ENCODE assay signal across 8 cellular contexts in the genomic region with DNA sequence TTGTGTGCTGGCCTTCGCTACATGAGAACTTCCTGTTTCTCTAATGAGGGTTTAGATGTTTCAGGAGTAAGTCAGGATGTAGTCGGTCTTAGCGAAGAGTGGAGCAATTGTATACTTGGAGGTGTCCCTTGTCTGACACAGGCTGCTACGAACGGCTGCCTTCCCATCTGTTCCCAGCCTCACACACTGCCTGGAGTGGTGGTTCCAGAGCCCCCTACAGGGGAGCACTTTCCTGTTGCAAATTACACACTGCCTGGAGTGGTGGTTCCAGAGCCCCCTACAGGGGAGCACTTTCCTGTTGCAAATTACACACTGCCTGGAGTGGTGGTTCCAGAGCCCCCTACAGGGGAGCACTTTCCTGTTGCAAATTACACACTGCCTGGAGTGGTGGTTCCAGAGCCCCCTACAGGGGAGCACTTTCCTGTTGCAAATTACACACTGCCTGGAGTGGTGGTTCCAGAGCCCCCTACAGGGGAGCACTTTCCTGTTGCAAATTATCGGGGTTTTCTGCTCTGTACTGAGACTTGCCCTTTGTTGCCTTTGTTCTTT.
A peak's percentile ranks its signal among the peaks of the same experiment; 100 is the strongest.
DNase-seq lines count a peak whose midpoint lies in the region; ATAC-seq and TF ChIP-seq lines count a peak whose summit lies in the region.
"Not testable (repeated sequence)": the region's sequence is repeated elsewhere in the genome, so short reads cannot be mapped to it uniquely, and the experiment has no call there.

No MANE protein-coding gene starts in this region.

- H3K36me3 Mint-ChIP-seq in GM23338 (ENCODE audit: low read depth) = peaks cover 15% of the 10 kb centered on the region
- not testable (repeated sequence) for H3K36me3 Mint-ChIP-seq in endothelial cell (ENCODE audit: low read depth, unreplicated experiment)

- H3K27me3 Mint-ChIP-seq in GM23338 (ENCODE audit: insufficient read depth, low read depth, poor library complexity); endothelial cell (ENCODE audit: unreplicated experiment): not testable (repeated sequence)

- POLR2A ChIA-PET in Panc1 (lab: Charles Lee) = not testable (repeated sequence)

- H3K4me2 ChIP-seq in GM23338; osteoblast (ENCODE audit: insufficient read depth, low read length): not testable (repeated sequence)

- H3K36me3 ChIP-seq in GM23338 (ENCODE audit: insufficient read depth); Panc1 (ENCODE audit: control insufficient read depth, insufficient read depth, low read length); osteoblast (ENCODE audit: insufficient read depth, low read length): not testable (repeated sequence)

- not testable (repeated sequence) for H3K4me3 ChIP-seq in GM23338; Panc1 (ENCODE audit: low read depth in 2 of 2, low read length in 2 of 2); astrocyte of the cerebellum (ENCODE audit: low read depth, low read length); osteoblast (ENCODE audit: insufficient read depth, low read length)

- H3K9me2 ChIP-seq in GM23338 (ENCODE audit: insufficient read depth) = not testable (repeated sequence)

- H2AFZ ChIP-seq in GM23338; osteoblast (ENCODE audit: low read length): not testable (repeated sequence)

- H3F3A ChIP-seq in GM23338 (replicated peaks; ENCODE audit: low read depth) = not testable (repeated sequence)

- ATAC-seq in GM23338, Panc1: not testable (repeated sequence)

- not testable (repeated sequence) for H3K4me1 ChIP-seq in GM23338 (ENCODE audit: insufficient read depth); Panc1 (ENCODE audit: control insufficient read depth, insufficient read depth, low read length); osteoblast (ENCODE audit: insufficient read depth, low read length)

- H3K4me3 Mint-ChIP-seq in GM23338; endothelial cell (ENCODE audit: unreplicated experiment): not testable (repeated sequence)

- H3K27ac ChIP-seq in GM23338 (ENCODE audit: low read depth); Panc1 (ENCODE audit: low read length); osteoblast (ENCODE audit: low read depth, low read length): not testable (repeated sequence)

- not testable (repeated sequence) for H3K4me1 Mint-ChIP-seq in GM23338; endothelial cell (ENCODE audit: unreplicated experiment)

- BruUV-seq in Panc1 (replicated peaks; lab: Mats Ljungman, UMichigan) = not testable (repeated sequence)

- in situ Hi-C loops in Panc1 (cut with HindIII; ENCODE audit: low pct_unique_long_range_greater_than_20kb, low sequenced_read_pairs); astrocyte of the cerebellum (cut with HindIII; ENCODE audit: low sequenced_read_pairs): not testable (repeated sequence)

- not testable (repeated sequence) for H3K9me3 ChIP-seq in Panc1 (ENCODE audit: control insufficient read depth, insufficient read depth, low read depth, low read length); osteoblast (ENCODE audit: low read depth, low read length)

- H3K27me3 ChIP-seq in GM23338 (ENCODE audit: insufficient read depth); Panc1 (ENCODE audit: control insufficient read depth, insufficient read depth, low read length); osteoblast (ENCODE audit: insufficient read depth, low read length): not testable (repeated sequence)

- H3K79me2 ChIP-seq in GM23338 (replicated peaks; ENCODE audit: insufficient read depth); osteoblast (ENCODE audit: insufficient read depth, low read length): not testable (repeated sequence)

- H4K20me1 ChIP-seq in GM23338 (replicated peaks; ENCODE audit: insufficient read depth); osteoblast (ENCODE audit: insufficient read depth, low read length): not testable (repeated sequence)

- CTCF ChIA-PET in Panc1 (lab: Charles Lee) = not testable (repeated sequence)

- intact Hi-C loops in Panc1 (cut with micrococcal nuclease; ENCODE audit: unreplicated experiment) = not testable (repeated sequence)

- peaks cover 14% of the 10 kb centered on the region for H3K9me3 Mint-ChIP-seq in GM23338
- H3K9me3 Mint-ChIP-seq in endothelial cell (ENCODE audit: unreplicated experiment) = not testable (repeated sequence)

- 0 out of 4 replicates have a peak, but pooled peaks of 1 of the 2 experiments have one; percentile 4 for TF ChIP-seq CTCF in GM23338 (conservative IDR thresholded peaks at IDR 0.05; ENCODE audit: low read depth in 2 of 2)
- peak; percentile 31; the same call in 1 of the 2 replicates for TF ChIP-seq CTCF in Panc1 (IDR thresholded peaks at IDR 0.05)
- peak; percentile 24 for TF ChIP-seq CTCF in astrocyte of the cerebellum (IDR thresholded peaks at IDR 0.05; ENCODE audit: low read depth, low read length, missing control alignments)
- peak; percentile 63 for TF ChIP-seq CTCF in endothelial cell (IDR thresholded peaks at IDR 0.05; ENCODE audit: unreplicated experiment)
- peak; percentile 28 for TF ChIP-seq CTCF in osteoblast (IDR thresholded peaks at IDR 0.05; ENCODE audit: extremely low read depth, low read depth, low read length)

- DNase-seq in Ammon's horn (ENCODE audit: low spot score) (peak; percentile 15), NCI-H1048 (lab: John Stamatoyannopoulos, UW) (peak; percentile 85), iris pigment epithelial cell (ENCODE audit: low read depth) (peak; percentile 7)
- DNase-seq in GM23338 (ENCODE audit: low spot score); Panc1 (ENCODE audit: low read depth, low spot score); astrocyte of the cerebellum (ENCODE audit: low read depth); endothelial cell (ENCODE audit: low spot score); osteoblast (ENCODE audit: insufficient read length, low spot score, missing footprints): not testable (repeated sequence)

- peak overlapping the region; percentile 50; the same call in 1 of the 2 replicates for H3K27ac Mint-ChIP-seq in GM23338
- not testable (repeated sequence) for H3K27ac Mint-ChIP-seq in endothelial cell (ENCODE audit: unreplicated experiment)
